ENCODE assay signal across 15 cellular contexts in the genomic region with DNA sequence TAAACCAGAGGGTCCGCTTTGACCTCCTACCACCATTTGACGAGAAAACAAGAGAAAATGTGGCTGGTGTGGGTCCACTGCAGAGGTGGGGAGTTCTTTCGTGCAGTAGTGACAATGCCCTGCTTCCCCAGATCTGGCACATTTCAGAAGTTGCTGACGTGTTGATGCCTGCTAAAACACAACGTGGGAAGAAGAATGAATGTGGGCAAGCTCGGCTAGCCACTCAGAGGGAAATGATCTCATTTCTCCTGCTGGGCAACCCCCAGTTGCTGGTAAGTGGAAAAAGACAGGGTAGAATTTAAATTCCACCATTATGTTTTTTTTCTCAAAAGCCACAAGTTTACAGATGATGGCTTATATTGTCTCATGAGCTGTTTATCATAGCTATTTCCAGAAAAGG.
DNase-seq lines count a peak whose midpoint lies in the region; ATAC-seq and TF ChIP-seq lines count a peak whose summit lies in the region.
"Had no signal": no experiment of that assay in that cellular context is flagged by ENCODE, and none has a peak within 500 bp of the region (broad histone marks: within the 10 kb centered on the region; RNA-seq: fewer than 3 reads in every experiment).

No MANE protein-coding gene starts in this region.

- H3K27me3 Mint-ChIP-seq in brain = no peaks in the 10 kb centered on the region

- ATAC-seq in left ventricle myocardium superior = no peak
- ATAC-seq in left lobe of liver = no peak
- ATAC-seq: left cardiac atrium, pancreas had no signal

- peaks cover 88% of the 10 kb centered on the region for H3K4me1 Mint-ChIP-seq in brain

- intact Hi-C loops in left ventricle myocardium superior (cut with micrococcal nuclease) (no loop called here), posterior vena cava (cut with DNase I) (no loop called here)

- CTCF ChIA-PET in GM10248 (lab: Yijun Ruan, JAX) = no interaction called here

- H3K27ac Mint-ChIP-seq in brain = peak overlapping the region in 4 of 5 experiments; percentile 53 to 85 (median 76)

- peak; percentile 11 for DNase-seq in HK-2 (ENCODE audit: unreplicated experiment)
- DNase-seq in glomerular visceral epithelial cell (ENCODE audit: extremely low spot score) = peak; percentile 66
- peak; percentile 41 for DNase-seq in superior temporal gyrus (ENCODE audit: extremely low spot score)
- DNase-seq in left ventricle myocardium superior = no peak
- no peak for DNase-seq in GM10248 (ENCODE audit: extremely low spot score)
- DNase-seq in left lobe of liver (ENCODE audit: low spot score) = no peak
- DNase-seq in posterior vena cava (ENCODE audit: low spot score) = no peak
- DNase-seq: activated CD8-positive, alpha-beta memory T cell treated with anti-CD3 and anti-CD28 coated beads, Interleukin-2, amount 50 U/mL, for 4 hours; aorta; KG1; left cardiac atrium; pancreas; stimulated activated CD4-positive, alpha-beta T cell treated with anti-CD3 and anti-CD28 coated beads, Interleukin-2, amount 100 ng/mL, for 48 hours; stimulated activated naive CD4-positive, alpha-beta T cell treated with Interleukin-2 at 50 U/mL for 16 hours had no signal

- no peak overlapping the region for H3K4me3 Mint-ChIP-seq in brain

- H3K9me3 Mint-ChIP-seq in brain = peaks cover 0 to 2% (median 0%) of the 10 kb centered on the region in 5 experiments

- TF ChIP-seq CTCF in brain (conservative IDR thresholded peaks at IDR 0.05) (no peak), GM10248 (IDR thresholded peaks at IDR 0.05; ENCODE audit: control extremely low read depth, extremely low read depth, low read depth, missing control alignments) (no peak)

- no peaks in the 10 kb centered on the region for H3K36me3 Mint-ChIP-seq in brain

- POLR2A ChIA-PET in GM10248 (lab: Yijun Ruan, JAX) = no interaction called here

Comparison
In these comparisons a context has a peak if more than half of its experiments do, and no peak if none do; other contexts are left out.
1. DNase-seq: peak in HK-2 (single experiment), glomerular visceral epithelial cell (single experiment) and superior temporal gyrus (single experiment); none in left ventricle myocardium superior (single experiment), GM10248 (single experiment), left lobe of liver (single experiment) and posterior vena cava (single experiment).